Comparison of ENCODE assay signal across 1 cellular context in genomic region chr2:189661148-189661956, GRCh38.
TF ChIP-seq lines count a peak whose summit lies in the region.

Gene ASNSD1 (plus strand): TSS chr2:189661459. CDS start chr2:189666133, 4,674 bp downstream.

TF ChIP-seq in K562, 482 proteins besides CTCF, POLR2A, EP300 and RAD21 (continued from another document):
- TF ChIP-seq KLF16 (IDR thresholded peaks at IDR 0.05) (peak; percentile 54; the same call in 1 of the 2 replicates), ZNF197 (CRISPR knock-in tag; IDR thresholded peaks at IDR 0.05; ENCODE audit: low read depth) (no peak), XRCC3 (IDR thresholded peaks at IDR 0.05) (no peak), JUND (IDR thresholded peaks at IDR 0.05; ENCODE audit: borderline replicate concordance, low read depth, low read length) (0 out of 2 replicates have a peak, but pooled peaks have one; percentile 32), JUND (tag; IDR thresholded peaks at IDR 0.05; ENCODE audit: borderline replicate concordance, low read depth, low read length) (no peak; the same call in 2 of the 3 replicates), RBFOX2 (IDR thresholded peaks at IDR 0.05; ENCODE audit: low read depth, low read length) (peak; percentile 92), ATF7 (IDR thresholded peaks at IDR 0.05) (peak; percentile 46; the same call in 1 of the 2 replicates), NRF1 (conservative IDR thresholded peaks at IDR 0.05 in 1 of 2, IDR thresholded peaks at IDR 0.05 in 1 of 2) (peak; percentile 99), SMARCC2 (IDR thresholded peaks at IDR 0.05; ENCODE audit: low read depth) (no peak), SP1 (CRISPR knock-in tag; IDR thresholded peaks at IDR 0.05) (no peak; the same call in 1 of the 2 replicates)
